8 cellular contexts compared by ENCODE assay signal in the genomic region with DNA sequence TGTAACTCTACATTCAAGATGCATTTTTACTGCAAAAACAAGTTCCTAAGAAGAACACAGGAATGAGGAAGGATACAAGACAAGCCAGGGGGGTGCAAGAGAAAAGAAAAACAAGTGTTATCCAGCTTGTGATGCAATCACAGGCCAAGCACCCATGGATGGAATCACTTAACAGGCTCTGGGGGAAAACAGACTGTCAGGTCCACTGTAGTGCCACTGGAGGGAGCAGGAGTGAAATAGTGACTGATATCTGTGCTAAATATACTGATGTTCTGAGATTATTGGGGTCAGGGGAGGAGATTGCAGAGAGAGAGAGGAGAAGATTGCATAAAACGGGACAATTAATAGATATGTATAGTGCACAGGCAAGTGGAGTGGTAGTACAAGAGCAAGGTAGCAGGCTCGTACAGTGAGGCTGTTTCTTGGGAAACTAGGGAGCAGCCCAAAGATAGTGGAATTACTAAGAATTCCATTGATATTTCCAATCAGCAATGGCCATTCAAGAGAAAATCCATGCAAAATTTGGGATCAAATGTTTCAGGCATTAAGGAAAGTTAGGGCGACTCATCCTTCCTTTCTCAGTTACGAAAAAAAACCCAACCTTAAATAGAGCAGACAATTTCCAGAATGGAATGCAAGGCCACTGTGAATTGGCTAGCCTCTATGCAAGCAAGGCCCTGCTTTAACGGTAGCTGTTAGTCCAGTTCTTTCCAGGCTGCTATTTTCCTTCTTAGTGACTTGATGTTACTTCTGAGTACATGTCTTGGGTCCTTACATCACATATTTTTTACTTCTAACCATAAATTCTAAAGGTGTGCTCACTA. TPM values are rescaled to one million over a fixed set of nuclear protein-coding genes. Genes with fewer than 3 reads are reported as not detected.
DNase-seq lines count a peak whose midpoint lies in the region; ATAC-seq, FAIRE-seq and TF ChIP-seq lines count a peak whose summit lies in the region.

No MANE protein-coding gene starts in this region.

- no peak overlapping the region for H2BK20ac ChIP-seq in H1 (ENCODE audit: low read length)

- no peaks in the 10 kb centered on the region for H4K20me1 ChIP-seq in H1 (replicated peaks in 1 of 2; ENCODE audit: control insufficient read depth in 1 of 2, insufficient read depth in 2 of 2, low read length in 2 of 2)

- no peaks in the 10 kb centered on the region for H3K79me1 ChIP-seq in H1 (ENCODE audit: low read depth, low read length)

- FAIRE-seq in H1 (lab: Jason Lieb, UNC): peak; percentile 85

- no peak overlapping the region for H3K56ac ChIP-seq in H1 (replicated peaks; ENCODE audit: insufficient read length, low read depth, low read length)

- TF ChIP-seq RAD21 in H1 (IDR thresholded peaks at IDR 0.05 in 1 of 2, conservative IDR thresholded peaks at IDR 0.05 in 1 of 2; ENCODE audit: low read depth in 2 of 2, low read length in 2 of 2): peak; percentile 67 to 72

- no peak overlapping the region for H4K91ac ChIP-seq in H1 (replicated peaks; ENCODE audit: insufficient read length, low read length)

- H3K36me3 Mint-ChIP-seq in neural crest cell (ENCODE audit: low read depth): no peaks in the 10 kb centered on the region

- no peak overlapping the region for H3K4me2 ChIP-seq in H1 (ENCODE audit: insufficient read depth in 1 of 2, low read depth in 2 of 2, low read length in 2 of 2)

- H4K8ac ChIP-seq in H1 (ENCODE audit: extremely low read depth, insufficient read depth, low read length): no peak overlapping the region

- H3K27ac Mint-ChIP-seq in neural crest cell (ENCODE audit: unreplicated experiment): no peak overlapping the region

- no peaks in the 10 kb centered on the region for H3K79me2 ChIP-seq in H1 (ENCODE audit: control insufficient read depth in 1 of 2, insufficient read depth in 2 of 2, low read length in 2 of 2)

- no peak overlapping the region; the same call in 1 of the 2 replicates for H2BK12ac ChIP-seq in H1 (ENCODE audit: low read depth, low read length)

- no peak overlapping the region for H3K18ac ChIP-seq in H1 (ENCODE audit: extremely low read depth, low read length)

- no peaks in the 10 kb centered on the region for H3K27me3 ChIP-seq in H1 (replicated peaks in 1 of 4; ENCODE audit: control insufficient read depth in 3 of 4, extremely low read depth in 1 of 4, insufficient read depth in 3 of 4, low read length in 3 of 4)

- H3K14ac ChIP-seq in H1 (ENCODE audit: insufficient read length): no peak overlapping the region

- H3K23ac ChIP-seq in H1 (ENCODE audit: insufficient read length): no peak overlapping the region

- peaks cover 4% of the 10 kb centered on the region for H3K4me1 Mint-ChIP-seq in neural crest cell

- DNase-seq in Daoy (ENCODE audit: low read depth): peak; percentile 55
- peak; percentile 31 for DNase-seq in NB4 (ENCODE audit: low read depth)
- DNase-seq in H1 (ENCODE audit: low read depth in 1 of 2, low spot score in 2 of 2): no peak
- DNase-seq in neural crest cell (ENCODE audit: low read depth, low spot score): peak; percentile 11
- DNase-seq in NCI-H526 treated with DMSO at 0.1 percent for 48 hours (lab: John Stamatoyannopoulos, UW): no peak
- no peak for DNase-seq in activated T-cell treated with anti-CD3 and anti-CD28 coated beads, Interleukin-2, amount 50 U/mL, for 48 hours

- no peak overlapping the region for H2BK15ac ChIP-seq in H1 (ENCODE audit: low read length)

- H3K4me1 ChIP-seq in H1 (replicated peaks in 1 of 4; ENCODE audit: control insufficient read depth in 3 of 4, insufficient read depth in 4 of 4, low read length in 3 of 4): no peaks in the 10 kb centered on the region

- no peak overlapping the region for H4K5ac ChIP-seq in H1 (ENCODE audit: insufficient read length, low read depth, low read length)

- ATAC-seq in HG03159 (IDR thresholded peaks at IDR 0.05; ENCODE audit: unreplicated experiment) (no peak), GM21528 (IDR thresholded peaks at IDR 0.05; ENCODE audit: low FRiP score, unreplicated experiment) (no peak)

- no peak for TF ChIP-seq POLR2A in NB4 (IDR thresholded peaks at IDR 0.05; ENCODE audit: extremely low read depth, insufficient read length)
- TF ChIP-seq POLR2A in H1 (IDR thresholded peaks at IDR 0.05; ENCODE audit: control extremely low read depth in 1 of 2, low read depth in 2 of 2, low read length in 2 of 2): no peak

- H3K4me3 ChIP-seq in NB4 (ENCODE audit: low read depth, low read length) (no peak overlapping the region), H1 (ENCODE audit: extremely low read depth in 1 of 4, insufficient read depth in 2 of 4, low read depth in 3 of 4, low read length in 4 of 4) (no peak overlapping the region)

- H3K4ac ChIP-seq in H1 (replicated peaks; ENCODE audit: insufficient read length, low read depth, low read length): no peak overlapping the region

- no peaks in the 10 kb centered on the region for H3K27me3 Mint-ChIP-seq in neural crest cell (ENCODE audit: low read depth)

- TF ChIP-seq CTCF in NB4 (IDR thresholded peaks at IDR 0.05; ENCODE audit: low read depth, low read length) (peak; percentile 15), H1 (IDR thresholded peaks at IDR 0.05; ENCODE audit: control extremely low read depth in 1 of 3, insufficient read depth in 1 of 3, low read depth in 1 of 3, low read length in 3 of 3) (peak; percentile 36 to 76 (median 64)), neural crest cell (conservative IDR thresholded peaks at IDR 0.05) (peak; percentile 59)

- H3K9me3 Mint-ChIP-seq in neural crest cell: peaks cover 5% of the 10 kb centered on the region

- H3K27ac ChIP-seq in H1 (ENCODE audit: low read depth, low read length): no peak overlapping the region

- WGBS in H1 (ENCODE audit: extremely low coverage in 1 of 2, insufficient coverage in 1 of 2, insufficient read length in 1 of 2, insufficient replicate concordance in 2 of 2, low coverage in 1 of 2, low lambda C conversion rate in 2 of 2, missing lambda C conversion rate in 1 of 2), 2 experiments: 77% methylated on average over 5 of the region's 5 CpGs; no CpG with 5 or more reads in 1 of the 2 experiments

- H2BK120ac ChIP-seq in H1 (replicated peaks; ENCODE audit: low read depth, low read length): no peak overlapping the region

- peak overlapping the region; percentile 72 for H2AFZ ChIP-seq in H1 (ENCODE audit: low read length)

- peaks cover 4 to 7% of the 10 kb centered on the region in 2 experiments; a peak in 2 of 4 replicates for H3K9me3 ChIP-seq in H1 (ENCODE audit: insufficient read depth in 2 of 2, low read depth in 1 of 2, low read length in 1 of 2)

- H2BK5ac ChIP-seq in H1 (ENCODE audit: low read depth, low read length): no peak overlapping the region

- H2AK5ac ChIP-seq in H1 (ENCODE audit: low read depth, low read length): no peak overlapping the region; the same call in 1 of the 2 replicates

- no peak for TF ChIP-seq EP300 in H1 (IDR thresholded peaks at IDR 0.05; ENCODE audit: borderline replicate concordance in 1 of 2, low read depth in 2 of 2, low read length in 2 of 2)

- POLR2A ChIA-PET in H1 (lab: Charles Lee; ENCODE audit: partially characterized antibody): interaction anchor here (0.5 kb wide), 1 partner anchor 328 kb away, joined by 3 read pairs; no protein-coding TSS in a partner anchor

- CTCF ChIA-PET in H1 (lab: Charles Lee; ENCODE audit: partially characterized antibody): interaction anchor here (0.6 to 7.0 kb wide), 41 partner anchors 10 to 729 kb away, joined by 3 to 134 read pairs (median 5); a partner anchor contains a TSS

- H3K36me3 ChIP-seq in H1 (ENCODE audit: control insufficient read depth in 2 of 4, insufficient read depth in 4 of 4, low read length in 3 of 4): no peaks in the 10 kb centered on the region

- H3K4me3 Mint-ChIP-seq in neural crest cell: no peak overlapping the region

- no peak overlapping the region for H3K9ac ChIP-seq in H1 (replicated peaks in 1 of 4; ENCODE audit: extremely low read depth in 1 of 4, low read depth in 3 of 4, low read length in 3 of 4)

- H3K23me2 ChIP-seq in H1 (ENCODE audit: low read depth, low read length): no peaks in the 10 kb centered on the region

TF ChIP-seq in H1, 55 proteins besides CTCF, POLR2A, EP300 and RAD21 (continues in another document):
- TF ChIP-seq YY1 (IDR thresholded peaks at IDR 0.05; ENCODE audit: low read depth, low read length) (no peak), TEAD4 (IDR thresholded peaks at IDR 0.05; ENCODE audit: low read depth, low read length) (no peak), CHD2 (IDR thresholded peaks at IDR 0.05; ENCODE audit: low read length) (no peak), PHF8 (conservative IDR thresholded peaks at IDR 0.05; ENCODE audit: low read depth, low read length) (no peak), BACH1 (IDR thresholded peaks at IDR 0.05; ENCODE audit: low read length) (no peak), JUN (IDR thresholded peaks at IDR 0.05; ENCODE audit: low read depth, low read length) (no peak)
- TF ChIP-seq, protein P1, sequence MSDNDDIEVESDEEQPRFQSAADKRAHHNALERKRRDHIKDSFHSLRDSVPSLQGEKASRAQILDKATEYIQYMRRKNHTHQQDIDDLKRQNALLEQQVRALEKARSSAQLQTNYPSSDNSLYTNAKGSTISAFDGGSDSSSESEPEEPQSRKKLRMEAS (IDR thresholded peaks at IDR 0.05): no peak

RNA-seq across cellular contexts. Expression of a gene that starts 52.2 kb away (rescaled TPM):
- 0.80 and 0.92 TPM in 2 replicates for total RNA-seq in Daoy (2014; rRNA removed; shearing (Covaris generic))
- 1.3 and 1.9 TPM in 2 replicates for total RNA-seq in H1 (2021; fragmentation: NEBNext Ultra II Directional; extraction: Animal tissue kit (Norgen Biotek cat#: 25700))
- 0.60 and 0.76 TPM in 2 replicates for polyA plus RNA-seq in H1 (2011; rRNA removed)
- polyA plus RNA-seq in H1 (2011; cell fraction: cytosol; rRNA removed): 0.67 TPM
- polyA plus RNA-seq in H1 (2011; cell fraction: nucleus; rRNA removed): 1.2 TPM
- 0.66 to 1.9 TPM (median 1.2 TPM) in 4 replicates for polyA plus RNA-seq in H1 (2012, experiment 1 of 2)
- not detected for polyA plus RNA-seq in H1 (2012, experiment 2 of 2)
- 2.2 TPM for polyA plus RNA-seq in H1 (2013, experiment 1 of 2)
- polyA plus RNA-seq in H1 (2013, experiment 2 of 2): 1.8 TPM
- polyA minus RNA-seq in H1 (2011; rRNA and poly(A)+ RNA removed): 0.85 and 1.1 TPM in 2 replicates
- polyA minus RNA-seq in H1 (2011; cell fraction: cytosol; rRNA and poly(A)+ RNA removed): 0.51 TPM
- 6.8 TPM for polyA minus RNA-seq in H1 (2011; cell fraction: nucleus; rRNA and poly(A)+ RNA removed)
- 2.1 and 2.4 TPM in 2 replicates for total RNA-seq in neural crest cell

RNA-seq across cellular contexts. Expression of a gene that starts 53.7 kb away (rescaled TPM):
- not detected in 2 replicates for total RNA-seq in Daoy (2014; rRNA removed; shearing (Covaris generic))
- not detected in 2 replicates for total RNA-seq in H1 (2021; fragmentation: NEBNext Ultra II Directional; extraction: Animal tissue kit (Norgen Biotek cat#: 25700))
- polyA plus RNA-seq in H1 (2011; rRNA removed): not detected in 2 replicates
- not detected for polyA plus RNA-seq in H1 (2011; cell fraction: cytosol; rRNA removed)
- polyA plus RNA-seq in H1 (2011; cell fraction: nucleus; rRNA removed): not detected
- polyA plus RNA-seq in H1 (2012, experiment 1 of 2): not detected in 4 replicates
- polyA plus RNA-seq in H1 (2012, experiment 2 of 2): 0.07 TPM
- polyA plus RNA-seq in H1 (2013, experiment 1 of 2): not detected
- polyA plus RNA-seq in H1 (2013, experiment 2 of 2): not detected
- polyA minus RNA-seq in H1 (2011; rRNA and poly(A)+ RNA removed): not detected in 2 replicates
- polyA minus RNA-seq in H1 (2011; cell fraction: cytosol; rRNA and poly(A)+ RNA removed): not detected
- polyA minus RNA-seq in H1 (2011; cell fraction: nucleus; rRNA and poly(A)+ RNA removed): not detected
- total RNA-seq in neural crest cell: not detected in 2 replicates

Comparison
In these comparisons a context has a peak if more than half of its experiments do, and no peak if none do; other contexts are left out.
1. DNase-seq: peak in Daoy (single experiment), NB4 (single experiment) and neural crest cell (single experiment); none in H1 (0 of 2), NCI-H526 treated with DMSO at 0.1 percent for 48 hours (single experiment) and activated T-cell treated with anti-CD3 and anti-CD28 coated beads, Interleukin-2, amount 50 U/mL, for 48 hours (0 of 2).
2. Peak in every context shown above with its lines, with median percentiles within 50 percentile points of each other: CTCF ChIP-seq.